ENCODE assay signal across 11 cellular contexts in genomic region chr1:8411803-8412182, GRCh38.
DNase-seq lines count a peak whose midpoint lies in the region; ATAC-seq and TF ChIP-seq lines count a peak whose summit lies in the region.
"Had no signal": no experiment of that assay in that cellular context is flagged by ENCODE, and none has a peak within 500 bp of the region (broad histone marks: within the 10 kb centered on the region; RNA-seq: fewer than 3 reads in every experiment).

No MANE protein-coding gene starts in this region.

- ATAC-seq in T-cell (replicated peaks in 1 of 4) (no peak), psoas muscle (peak in 1 of 4 donors; percentile 1), GM18498 (IDR thresholded peaks at IDR 0.05; ENCODE audit: unreplicated experiment) (no peak)
- ATAC-seq: activated T-cell treated with anti-CD3 and anti-CD28 coated beads, Interleukin-2, amount 50 U/mL, for 4 hours had no signal

- H3K4me3 Mint-ChIP-seq in T-cell = no peak overlapping the region
- H3K4me3 Mint-ChIP-seq: activated T-cell treated with anti-CD3 and anti-CD28 coated beads, Interleukin-2, amount 50 U/mL, for 4 hours had no signal

- CTCF ChIA-PET in AG04450 (lab: Charles Lee) = interaction anchor here (0.7 to 0.9 kb wide), 2 partner anchors 305 to 437 kb away, joined by 3 read pairs; no protein-coding TSS in a partner anchor
- CTCF ChIA-PET in T-cell (lab: Charles Lee) = interaction anchor here (0.6 to 0.7 kb wide), 2 partner anchors 42 to 43 kb away, joined by 5 read pairs; no protein-coding TSS in a partner anchor

- H3K27me3 ChIP-seq in AG04450 (ENCODE audit: control insufficient read depth, insufficient read depth, low read length) = no peaks in the 10 kb centered on the region
- no peaks in the 10 kb centered on the region for H3K27me3 ChIP-seq in fibroblast of lung (ENCODE audit: control insufficient read depth, insufficient read depth, low read length)
- no peaks in the 10 kb centered on the region for H3K27me3 ChIP-seq in psoas muscle (ENCODE audit: insufficient read depth in 3 of 3, low read length in 2 of 3)

- no peak for DNase-seq in AG04450 (ENCODE audit: low read depth, low spot score)
- DNase-seq in T-cell = no peak
- no peak for DNase-seq in fibroblast of lung (ENCODE audit: low read depth in 2 of 2)
- DNase-seq in psoas muscle = no peak
- DNase-seq in GM19240 (ENCODE audit: insufficient read length, low spot score) = no peak
- DNase-seq in DMS 273 treated with DMSO at 0.1 percent for 48 hours (lab: John Stamatoyannopoulos, UW) = no peak
- no peak for DNase-seq in NCI-H1417 (lab: John Stamatoyannopoulos, UW)
- DNase-seq: activated T-cell treated with anti-CD3 and anti-CD28 coated beads, Interleukin-2, amount 50 U/mL, for 4 hours; C1 segment of cervical spinal cord; NCI-H1694 treated with DMSO at 0.1 percent for 48 hours had no signal

- peaks cover 64 to 83% (median 80%) of the 10 kb centered on the region in 3 donors for H3K4me1 Mint-ChIP-seq in T-cell

- H3K9me3 ChIP-seq in AG04450 (ENCODE audit: control insufficient read depth, insufficient read depth, low read length) (no peaks in the 10 kb centered on the region), fibroblast of lung (ENCODE audit: control insufficient read depth, insufficient read depth, low read depth, low read length) (no peaks in the 10 kb centered on the region), psoas muscle (no peaks in the 10 kb centered on the region)

- H3K27ac Mint-ChIP-seq in T-cell = peak overlapping the region; percentile 61 to 64

- peaks cover 71% of the 10 kb centered on the region for H3K79me2 ChIP-seq in fibroblast of lung (ENCODE audit: control insufficient read depth, insufficient read depth, low read length)

- H2AFZ ChIP-seq in fibroblast of lung (ENCODE audit: low read length) = no peak overlapping the region

- no peak for TF ChIP-seq CTCF in AG04450 (IDR thresholded peaks at IDR 0.05; ENCODE audit: low read depth, low read length)
- TF ChIP-seq CTCF in fibroblast of lung (conservative IDR thresholded peaks at IDR 0.05 in 1 of 2, IDR thresholded peaks at IDR 0.05 in 1 of 2; ENCODE audit: low read depth in 1 of 2, low read length in 2 of 2) = no peak
- no peak for TF ChIP-seq CTCF in psoas muscle (IDR thresholded peaks at IDR 0.05)

- POLR2A ChIA-PET in AG04450 (lab: Yijun Ruan, JAX) (interaction anchor here (1.2 to 1.6 kb wide), 3 partner anchors 11 to 328 kb away, joined by 3 to 5 read pairs (median 4); no protein-coding TSS in a partner anchor), T-cell (lab: Charles Lee) (no interaction called here)

- peaks cover 48% of the 10 kb centered on the region for H3K36me3 Mint-ChIP-seq in T-cell

- H3K4me3 ChIP-seq in AG04450 (ENCODE audit: low read depth, low read length) = no peak overlapping the region
- H3K4me3 ChIP-seq in fibroblast of lung (replicated peaks in 1 of 4; ENCODE audit: control extremely low read depth in 1 of 4, insufficient read depth in 1 of 4, low read depth in 3 of 4, low read length in 4 of 4) = peak overlapping the region in 1 of 4 experiments; percentile 11
- peak overlapping the region; percentile 1 for H3K4me3 ChIP-seq in psoas muscle

- H3K27me3 Mint-ChIP-seq in T-cell = no peaks in the 10 kb centered on the region

- H3K27ac ChIP-seq in AG04450 (ENCODE audit: low read depth, low read length) (peak overlapping the region; percentile 49), fibroblast of lung (ENCODE audit: insufficient read depth, low read length) (peak overlapping the region; percentile 73), psoas muscle (peak overlapping the region; percentile 98)

- H3K9ac ChIP-seq in fibroblast of lung (ENCODE audit: insufficient read depth, low read length) = no peak overlapping the region

- peak overlapping the region; percentile 52 for H3K4me2 ChIP-seq in fibroblast of lung (ENCODE audit: extremely low read depth, insufficient read depth, low read length)

- H3K36me3 ChIP-seq in fibroblast of lung (ENCODE audit: control insufficient read depth, insufficient read depth, low read length) (no peaks in the 10 kb centered on the region), psoas muscle (ENCODE audit: insufficient read depth in 1 of 2, low read depth in 1 of 2) (peaks cover 2 to 11% of the 10 kb centered on the region in 2 donors)

- 29 to 37% (median 31%) methylated on average over 7 of the region's 7 CpGs for WGBS in psoas muscle, 3 donors

- intact Hi-C loops in psoas muscle (cut with DNase I) = no loop called here

- H3K4me1 ChIP-seq in fibroblast of lung (ENCODE audit: control insufficient read depth, extremely low read depth, insufficient read depth, low read length) (peaks cover 52% of the 10 kb centered on the region), psoas muscle (peaks cover 92% of the 10 kb centered on the region)

- no peaks in the 10 kb centered on the region for H4K20me1 ChIP-seq in fibroblast of lung (ENCODE audit: control insufficient read depth, extremely low read depth, insufficient read depth, low read length)

- no peaks in the 10 kb centered on the region for H3K9me3 Mint-ChIP-seq in T-cell
- H3K9me3 Mint-ChIP-seq: activated T-cell treated with anti-CD3 and anti-CD28 coated beads, Interleukin-2, amount 50 U/mL, for 4 hours had no signal
